In genomic region chr12:108691154-108691994, GRCh38 we compare ENCODE assay signal across 8 cellular contexts. TPM values are rescaled to one million over a fixed set of nuclear protein-coding genes. Genes with fewer than 3 reads are reported as not detected.
DNase-seq lines count a peak whose midpoint lies in the region; ATAC-seq and TF ChIP-seq lines count a peak whose summit lies in the region.

No MANE protein-coding gene starts in this region.

- dilution Hi-C loops in mammary epithelial cell (cut with HindIII; ENCODE audit: low sequenced_read_pairs): no loop called here

- peaks cover 41 to 50% of the 10 kb centered on the region in 2 donors for H3K4me1 Mint-ChIP-seq in immature natural killer cell

- H3K27ac ChIP-seq in A673 (ENCODE audit: low read depth, low read length, poor library complexity, severe bottlenecking) (peak overlapping the region; percentile 96), WERI-Rb-1 (peak overlapping the region; percentile 67), mammary epithelial cell (ENCODE audit: insufficient read depth, low read depth, low read length) (peak overlapping the region; percentile 99), smooth muscle cell (ENCODE audit: low read depth) (peak overlapping the region; percentile 97)

- no peak for TF ChIP-seq CTCF in A673 (conservative IDR thresholded peaks at IDR 0.05; ENCODE audit: low read depth, low read length)
- TF ChIP-seq CTCF in WERI-Rb-1 (IDR thresholded peaks at IDR 0.05; ENCODE audit: low read depth, low read length): no peak
- peak; percentile 41 to 44 for TF ChIP-seq CTCF in mammary epithelial cell (conservative IDR thresholded peaks at IDR 0.05 in 1 of 2, IDR thresholded peaks at IDR 0.05 in 1 of 2; ENCODE audit: extremely low read depth in 1 of 2, insufficient read depth in 1 of 2, low read depth in 1 of 2, low read length in 2 of 2)
- TF ChIP-seq CTCF in smooth muscle cell (IDR thresholded peaks at IDR 0.05; ENCODE audit: borderline replicate concordance, insufficient read depth, poor library complexity, severe bottlenecking): no peak

- peaks cover 83% of the 10 kb centered on the region for H3K79me2 ChIP-seq in mammary epithelial cell (ENCODE audit: insufficient read depth, low read length)
- H3K79me2 ChIP-seq in smooth muscle cell (ENCODE audit: low read depth): peaks cover 59% of the 10 kb centered on the region

- WGBS in mammary epithelial cell (ENCODE audit: low coverage, missing lambda C conversion rate): 1% methylated on average over 13 of the region's 13 CpGs
- 12% methylated on average over 13 of the region's 13 CpGs for WGBS in smooth muscle cell (ENCODE audit: low lambda C conversion rate)

- H3K4me1 ChIP-seq in A673 (ENCODE audit: insufficient read depth, low read length, poor library complexity, severe bottlenecking) (peaks cover 51% of the 10 kb centered on the region), mammary epithelial cell (ENCODE audit: insufficient read depth, low read length) (peaks cover 62% of the 10 kb centered on the region), smooth muscle cell (ENCODE audit: low read depth) (peaks cover 37% of the 10 kb centered on the region)

- peaks cover 0 to 2% (median 0%) of the 10 kb centered on the region in 3 donors for H3K27me3 Mint-ChIP-seq in immature natural killer cell (ENCODE audit: low read depth in 3 of 3)

- peaks cover 43% of the 10 kb centered on the region for H3F3A ChIP-seq in smooth muscle cell (ENCODE audit: low read depth)

- no peak overlapping the region for H3K4me3 ChIP-seq in A673 (ENCODE audit: low read depth, low read length, poor library complexity, severe bottlenecking)
- no peak overlapping the region for H3K4me3 ChIP-seq in WERI-Rb-1 (ENCODE audit: low read depth, low read length)
- peak overlapping the region; percentile 1 to 35 (median 6) for H3K4me3 ChIP-seq in mammary epithelial cell (replicated peaks in 1 of 3; ENCODE audit: insufficient read depth in 1 of 3, low read depth in 2 of 3, low read length in 3 of 3)
- H3K4me3 ChIP-seq in smooth muscle cell: peak overlapping the region; percentile 23

- peak overlapping the region; percentile 78 to 91 (median 86) for H3K4me3 Mint-ChIP-seq in immature natural killer cell

- intact Hi-C loops in A673 (cut with micrococcal nuclease; ENCODE audit: unreplicated experiment): loop anchor here (2.0 kb wide), 1 partner anchor 39 kb away; the partner anchor contains the start of gene CORO1C
- intact Hi-C loops in mammary epithelial cell (cut with micrococcal nuclease): loop anchor here (1.0 to 2.0 kb wide), 4 partner anchors 27 to 163 kb away; partner anchors contain the start of gene CORO1C

- H3K4me2 ChIP-seq in mammary epithelial cell (ENCODE audit: insufficient read depth, low read depth, low read length) (peak overlapping the region; percentile 86), smooth muscle cell (peak overlapping the region; percentile 80)

- peak; percentile 35 for ATAC-seq in GM18858 (IDR thresholded peaks at IDR 0.05; ENCODE audit: unreplicated experiment)
- ATAC-seq in HG03103 (IDR thresholded peaks at IDR 0.05; ENCODE audit: low read depth, unreplicated experiment): peak; percentile 64

- H3K27me3 ChIP-seq in A673 (replicated peaks; ENCODE audit: insufficient read depth, low read depth, low read length, poor library complexity) (no peaks in the 10 kb centered on the region), WERI-Rb-1 (ENCODE audit: insufficient read depth, low read depth, severe bottlenecking) (no peaks in the 10 kb centered on the region), mammary epithelial cell (ENCODE audit: insufficient read depth, low read length) (no peaks in the 10 kb centered on the region), smooth muscle cell (ENCODE audit: low read depth) (no peaks in the 10 kb centered on the region)

- H3K27ac Mint-ChIP-seq in immature natural killer cell: peak overlapping the region; percentile 62 to 91 (median 84)

- CTCF ChIA-PET in A673 (lab: Charles Lee) (no interaction called here), mammary epithelial cell (lab: Charles Lee; ENCODE audit: low non-redundant PET) (interaction anchor here (0.6 kb wide), 1 partner anchor 112 kb away, joined by 3 read pairs; no protein-coding TSS in a partner anchor)

- no peaks in the 10 kb centered on the region for H3K36me3 Mint-ChIP-seq in immature natural killer cell

- peak overlapping the region; percentile 87 for H3K9ac ChIP-seq in mammary epithelial cell (ENCODE audit: insufficient read depth, low read length)
- H3K9ac ChIP-seq in smooth muscle cell (ENCODE audit: low read depth): peak overlapping the region; percentile 83

- in situ Hi-C loops in mammary epithelial cell (cut with MboI; ENCODE audit: low sequenced_read_pairs in 2 of 2): no loop called here

- H2AFZ ChIP-seq in mammary epithelial cell (ENCODE audit: low read depth, low read length) (peak overlapping the region; percentile 19), smooth muscle cell (ENCODE audit: low read depth) (no peak overlapping the region)

- DNase-seq in A673 (ENCODE audit: low spot score) (peak; percentile 94), NCI-H2171 treated with DMSO at 0.1 percent for 48 hours (lab: John Stamatoyannopoulos, UW) (peak; percentile 92), WERI-Rb-1 (peak; percentile 88), mammary epithelial cell (peak; percentile 100), immature natural killer cell (peak; percentile 57 to 67 (median 59)), smooth muscle cell (lab: John Stamatoyannopoulos, UW; ENCODE audit: unreplicated experiment) (peak; percentile 79)

- POLR2A ChIA-PET in A673 (lab: Charles Lee; ENCODE audit: low non-redundant PET): no interaction called here

- H4K20me1 ChIP-seq in mammary epithelial cell (ENCODE audit: insufficient read depth, low read length) (no peaks in the 10 kb centered on the region), smooth muscle cell (ENCODE audit: low read depth) (peaks cover 3% of the 10 kb centered on the region)

- BruUV-seq in A673 (replicated peaks; lab: Mats Ljungman, UMichigan): no TSS peak
- BruUV-seq in mammary epithelial cell (replicated peaks; lab: Mats Ljungman, UMichigan): TSS peak; percentile 1

- no peaks in the 10 kb centered on the region for H3K9me3 ChIP-seq in A673 (ENCODE audit: low read depth, low read length, poor library complexity, severe bottlenecking)
- H3K9me3 ChIP-seq in WERI-Rb-1 (ENCODE audit: severe bottlenecking): no peaks in the 10 kb centered on the region
- H3K9me3 ChIP-seq in mammary epithelial cell (replicated peaks; ENCODE audit: insufficient read depth, low read length): no peaks in the 10 kb centered on the region
- H3K9me3 ChIP-seq in smooth muscle cell (replicated peaks; ENCODE audit: low read depth): no peaks in the 10 kb centered on the region

- peaks cover 10% of the 10 kb centered on the region for H3K36me3 ChIP-seq in A673 (ENCODE audit: insufficient read depth, low read length, poor library complexity, severe bottlenecking)
- peaks cover 21% of the 10 kb centered on the region for H3K36me3 ChIP-seq in WERI-Rb-1
- peaks cover 7% of the 10 kb centered on the region for H3K36me3 ChIP-seq in mammary epithelial cell (ENCODE audit: insufficient read depth, low read length)
- H3K36me3 ChIP-seq in smooth muscle cell (ENCODE audit: low read depth): no peaks in the 10 kb centered on the region

- no peaks in the 10 kb centered on the region for H3K9me3 Mint-ChIP-seq in immature natural killer cell

RNA-seq across cellular contexts. Expression of gene CORO1C, which starts 39.9 kb away (rescaled TPM):
- total RNA-seq in A673 (2021) (206 and 208 TPM in 2 replicates), mammary epithelial cell (100 to 1,000 TPM; 173 to 245 TPM), smooth muscle cell (136 and 145 TPM in 2 replicates)
- polyA plus RNA-seq in mammary epithelial cell (188 TPM), immature natural killer cell (10 to 100 TPM; 31.8 to 80.0 (median 32.1) TPM), smooth muscle cell (96.7 and 107 TPM in 2 replicates)
- 790 TPM for polyA minus RNA-seq in mammary epithelial cell

RNA-seq across cellular contexts. Expression of gene SELPLG, which starts 57.7 kb away (rescaled TPM):
- total RNA-seq in A673 (2021): 0.34 and 0.35 TPM in 2 replicates
- total RNA-seq in mammary epithelial cell: under 1 TPM; 0.47 to 0.50 TPM
- polyA plus RNA-seq in mammary epithelial cell: 0.63 TPM
- not detected for polyA minus RNA-seq in mammary epithelial cell
- 100 to 1,000 TPM; 429 to 815 (median 508) TPM for polyA plus RNA-seq in immature natural killer cell
- total RNA-seq in smooth muscle cell: 1.3 and 2.0 TPM in 2 replicates
- 0.09 and 1.6 TPM in 2 replicates for polyA plus RNA-seq in smooth muscle cell

Comparison
In these comparisons a context has a peak if more than half of its experiments do, and no peak if none do; other contexts are left out.
1. H3K4me3 ChIP-seq: peak in mammary epithelial cell (3 of 3) and smooth muscle cell (single experiment); none in A673 (single experiment) and WERI-Rb-1 (single experiment).
2. CTCF ChIP-seq: peak in mammary epithelial cell (2 of 2); none in A673 (single experiment), WERI-Rb-1 (single experiment) and smooth muscle cell (single experiment).
3. Peak in every context shown above with its lines, with median percentiles within 50 percentile points of each other: DNase-seq and H3K27ac ChIP-seq.